8 cellular contexts compared by ENCODE assay signal in genomic region chrX:119468186-119468929, GRCh38. TPM values are rescaled to one million over a fixed set of nuclear protein-coding genes. Genes with fewer than 3 reads are reported as not detected.
DNase-seq lines count a peak whose midpoint lies in the region; ATAC-seq, FAIRE-seq and TF ChIP-seq lines count a peak whose summit lies in the region.

Gene SLC25A5, plus strand, starts transcription at chrX:119468444. Its CDS starts 72 bp downstream, at chrX:119468516.

- TF ChIP-seq POLR2A in A549 (IDR thresholded peaks at IDR 0.05; ENCODE audit: low read length) (peak; percentile 93), spleen (IDR thresholded peaks at IDR 0.05) (peak; percentile 26 to 90 (median 76))

- peak; percentile 60 to 88 for DNase-seq in A549 (ENCODE audit: low read depth in 1 of 2, low spot score in 1 of 2)
- DNase-seq in NCI-H2171 (lab: John Stamatoyannopoulos, UW): peak; percentile 69
- peak; percentile 80 for DNase-seq in mammary epithelial cell
- DNase-seq in immature natural killer cell: peak; percentile 78 to 86 (median 84)
- DNase-seq in spleen: peak; percentile 96

- peaks cover 3 to 5% (median 5%) of the 10 kb centered on the region in 3 donors for H3K27me3 Mint-ChIP-seq in immature natural killer cell (ENCODE audit: low read depth in 3 of 3)

- no peak for TF ChIP-seq RAD21 in A549 (conservative IDR thresholded peaks at IDR 0.05 in 1 of 2, IDR thresholded peaks at IDR 0.05 in 1 of 2)

- peak within 1 kb of the TSS; percentile 77 to 89 (median 85) for H3K4me3 Mint-ChIP-seq in immature natural killer cell

- no peaks in the 10 kb centered on the region for H3K36me3 Mint-ChIP-seq in immature natural killer cell

- H3K27me3 ChIP-seq in mammary epithelial cell (ENCODE audit: insufficient read depth, low read length): no peaks in the 10 kb centered on the region
- H3K27me3 ChIP-seq in spleen (replicated peaks in 1 of 7): no peaks in the 10 kb centered on the region

- peaks cover 7 to 15% of the 10 kb centered on the region in 2 donors for H3K4me1 Mint-ChIP-seq in immature natural killer cell

- H3K27ac ChIP-seq in A549: peak within 1 kb of the TSS; percentile 97 to 98
- H3K27ac ChIP-seq in mammary epithelial cell (ENCODE audit: insufficient read depth, low read depth, low read length): peak within 1 kb of the TSS; percentile 80
- peak within 1 kb of the TSS; percentile 77 to 99 (median 96) for H3K27ac ChIP-seq in spleen

- H3K79me2 ChIP-seq in mammary epithelial cell (ENCODE audit: insufficient read depth, low read length): peaks cover 21% of the 10 kb centered on the region

- dilution Hi-C loops in mammary epithelial cell (cut with HindIII; ENCODE audit: low sequenced_read_pairs): no loop called here

- FAIRE-seq in A549 (lab: Jason Lieb, UNC): no peak

- CTCF ChIA-PET in A549 (lab: Yijun Ruan, JAX): interaction anchor here (0.9 to 5.0 kb wide), 7 partner anchors 9 to 48 kb away, joined by 3 to 34 read pairs (median 8); no protein-coding TSS in a partner anchor
- CTCF ChIA-PET in mammary epithelial cell (lab: Charles Lee; ENCODE audit: low non-redundant PET): interaction anchor here (0.6 to 0.7 kb wide), 3 partner anchors 11 to 75 kb away, joined by 3 read pairs; no protein-coding TSS in a partner anchor

- in situ Hi-C loops in mammary epithelial cell (cut with MboI; ENCODE audit: low sequenced_read_pairs in 2 of 2): no loop called here

- H3K4me1 ChIP-seq in A549: peaks cover 17% of the 10 kb centered on the region
- peaks cover 5% of the 10 kb centered on the region for H3K4me1 ChIP-seq in mammary epithelial cell (ENCODE audit: insufficient read depth, low read length)
- H3K4me1 ChIP-seq in spleen: peaks cover 0 to 20% (median 10%) of the 10 kb centered on the region in 6 donors

- TF ChIP-seq CTCF in A549 (IDR thresholded peaks at IDR 0.05): no peak
- TF ChIP-seq CTCF in WI38 (IDR thresholded peaks at IDR 0.05; ENCODE audit: low read depth, low read length): no peak
- no peak for TF ChIP-seq CTCF in mammary epithelial cell (conservative IDR thresholded peaks at IDR 0.05 in 1 of 2, IDR thresholded peaks at IDR 0.05 in 1 of 2; ENCODE audit: extremely low read depth in 1 of 2, insufficient read depth in 1 of 2, low read depth in 1 of 2, low read length in 2 of 2)
- no peak for TF ChIP-seq CTCF in spleen (IDR thresholded peaks at IDR 0.05 in 8 of 11, conservative IDR thresholded peaks at IDR 0.05 in 3 of 11)

- TF ChIP-seq EP300 in A549 (IDR thresholded peaks at IDR 0.05): no peak

- POLR2A ChIA-PET in A549 (lab: Yijun Ruan, JAX): interaction anchor here (0.6 to 2.0 kb wide), 26 partner anchors 8 to 901 kb away, joined by 3 to 28 read pairs (median 4); partner anchors contain the start of genes AKAP14, NKRF, RPL39 and UBE2A

- H2AFZ ChIP-seq in mammary epithelial cell (ENCODE audit: low read depth, low read length): peak within 1 kb of the TSS; percentile 85

- TSS peak; percentile 62 for BruUV-seq in mammary epithelial cell (replicated peaks; lab: Mats Ljungman, UMichigan)

- H3K4me3 ChIP-seq in A549 (peak within 1 kb of the TSS; percentile 98), WI38 (ENCODE audit: low read depth, low read length) (peak within 1 kb of the TSS; percentile 71), mammary epithelial cell (replicated peaks in 1 of 3; ENCODE audit: insufficient read depth in 1 of 3, low read depth in 2 of 3, low read length in 3 of 3) (peak within 1 kb of the TSS; percentile 68 to 80 (median 68)), spleen (peak within 1 kb of the TSS; percentile 55 to 88 (median 71))

- H3K36me3 ChIP-seq in mammary epithelial cell (ENCODE audit: insufficient read depth, low read length) (peaks cover 13% of the 10 kb centered on the region), spleen (peaks cover 0 to 25% (median 17%) of the 10 kb centered on the region in 6 donors)

- no peaks in the 10 kb centered on the region for H4K20me1 ChIP-seq in mammary epithelial cell (ENCODE audit: insufficient read depth, low read length)

- peak within 1 kb of the TSS; percentile 79 for H3K9ac ChIP-seq in mammary epithelial cell (ENCODE audit: insufficient read depth, low read length)

- ATAC-seq in A549: peak; percentile 95 to 97
- ATAC-seq in GM18858 (IDR thresholded peaks at IDR 0.05; ENCODE audit: unreplicated experiment): peak; percentile 67
- peak; percentile 75 for ATAC-seq in HG03066 (IDR thresholded peaks at IDR 0.05; ENCODE audit: low read depth, unreplicated experiment)

- H3K27ac Mint-ChIP-seq in immature natural killer cell: peak within 1 kb of the TSS; percentile 79 to 93 (median 91)

- H3K4me2 ChIP-seq in A549: peak within 1 kb of the TSS; percentile 97
- peak within 1 kb of the TSS; percentile 82 for H3K4me2 ChIP-seq in mammary epithelial cell (ENCODE audit: insufficient read depth, low read depth, low read length)

- H3K9me3 Mint-ChIP-seq in immature natural killer cell: no peaks in the 10 kb centered on the region

- H3K9me3 ChIP-seq in A549 (no peaks in the 10 kb centered on the region), mammary epithelial cell (replicated peaks; ENCODE audit: insufficient read depth, low read length) (peaks cover 2% of the 10 kb centered on the region), spleen (no peaks in the 10 kb centered on the region)

- intact Hi-C loops in mammary epithelial cell (cut with micrococcal nuclease): loop anchor here (1.0 to 5.0 kb wide), 2 partner anchors 76 to 176 kb away; no protein-coding TSS in a partner anchor
- intact Hi-C loops in spleen (cut with DNase I; ENCODE audit: low total_unique reads): no loop called here

- 2% methylated on average over 7 of the region's 64 CpGs for WGBS in A549 (ENCODE audit: missing lambda C conversion rate)
- 53% methylated on average over 5 of the region's 64 CpGs for WGBS in mammary epithelial cell (ENCODE audit: low coverage, missing lambda C conversion rate)
- WGBS in spleen, 5 donors: 0 to 54% (median 1%) methylated on average over 7 to 64 of the region's 64 CpGs

TF ChIP-seq in A549, 52 proteins besides CTCF, POLR2A, EP300 and RAD21 (continues in another document):
- TF ChIP-seq USF2 (IDR thresholded peaks at IDR 0.05) (no peak), RNF2 (IDR thresholded peaks at IDR 0.05; ENCODE audit: borderline replicate concordance, low read depth) (no peak), HEYL (CRISPR knock-in tag; IDR thresholded peaks at IDR 0.05) (no peak), NPAS2 (CRISPR knock-in tag; IDR thresholded peaks at IDR 0.05; ENCODE audit: borderline replicate concordance) (no peak), PHF8 (IDR thresholded peaks at IDR 0.05; ENCODE audit: borderline replicate concordance, low read depth) (peak; percentile 92; the same call in 1 of the 2 replicates), FOSB (CRISPR knock-in tag; IDR thresholded peaks at IDR 0.05) (peak; percentile 89; the same call in 1 of the 2 replicates), CBX8 (IDR thresholded peaks at IDR 0.05) (no peak), JUN (IDR thresholded peaks at IDR 0.05) (peak; percentile 76 to 91; a peak in 4 of 5 replicates), MAX (IDR thresholded peaks at IDR 0.05) (peak; percentile 59; the same call in 1 of the 2 replicates), ESRRA (IDR thresholded peaks at IDR 0.05; ENCODE audit: borderline replicate concordance, low read length) (0 out of 2 replicates have a peak, but pooled peaks have one; percentile 39), SREBF2 (IDR thresholded peaks at IDR 0.05) (no peak), FOSL2 (IDR thresholded peaks at IDR 0.05) (no peak), FOSL2 (CRISPR knock-in tag; IDR thresholded peaks at IDR 0.05) (no peak), BHLHE40 (IDR thresholded peaks at IDR 0.05; ENCODE audit: low read depth, low read length) (peak; percentile 62), ZSCAN20 (CRISPR knock-in tag; IDR thresholded peaks at IDR 0.05) (no peak), GATA3 (IDR thresholded peaks at IDR 0.05; ENCODE audit: borderline replicate concordance) (no peak), MAFK (IDR thresholded peaks at IDR 0.05; ENCODE audit: partially characterized antibody) (no peak), ELK1 (IDR thresholded peaks at IDR 0.05; ENCODE audit: low read depth, low read length) (no peak), EHF (CRISPR knock-in tag; IDR thresholded peaks at IDR 0.05) (no peak), HOXA7 (CRISPR knock-in tag; IDR thresholded peaks at IDR 0.05) (peak; percentile 79; the same call in 1 of the 2 replicates), TP53 (CRISPR knock-in tag; IDR thresholded peaks at IDR 0.05) (no peak), KDM1A (IDR thresholded peaks at IDR 0.05; ENCODE audit: low read depth) (no peak)

RNA-seq across cellular contexts. Expression of gene SLC25A5, which starts in this region (rescaled TPM):
- polyA plus RNA-seq in A549 (2011; rRNA removed): 739 and 750 TPM in 2 replicates
- 992 and 1,002 TPM in 2 replicates for polyA plus RNA-seq in A549 (2012; cell fraction: cytosol; rRNA removed)
- 1,027 and 1,105 TPM in 2 replicates for polyA plus RNA-seq in A549 (2012; cell fraction: nucleus; rRNA removed)
- 604 to 638 TPM (median 625 TPM) in 3 replicates for polyA plus RNA-seq in A549 (2017; fragmentation: RNase III; extraction: RNeasy Plus Mini Kit Qiagen cat#74134 plus additional on column Dnase treatment)
- 805 and 878 TPM in 2 replicates for polyA minus RNA-seq in A549 (2011; rRNA and poly(A)+ RNA removed)
- total RNA-seq in mammary epithelial cell: 100 to 1,000 TPM; 204 to 339 TPM
- polyA plus RNA-seq in mammary epithelial cell: 768 TPM
- 460 TPM for polyA minus RNA-seq in mammary epithelial cell
- polyA plus RNA-seq in immature natural killer cell: 100 to 1,000 TPM; 277 to 490 (median 364) TPM
- total RNA-seq in spleen: 100 to 1,000 TPM; 204 to 256 (median 238) TPM
- polyA plus RNA-seq in spleen: 100 to 1,000 TPM; 146 to 244 (median 226) TPM

Comparison
In these comparisons a context has a peak if more than half of its experiments do, and no peak if none do; other contexts are left out.
1. Peak in every context shown above with its lines: DNase-seq, ATAC-seq, H3K4me3 ChIP-seq and H3K27ac ChIP-seq.